ENCODE assay signal across 19 cellular contexts in genomic region chr5:178309271-178310008, GRCh38.
DNase-seq lines count a peak whose midpoint lies in the region; ATAC-seq, FAIRE-seq and TF ChIP-seq lines count a peak whose summit lies in the region.
"Had no signal": no experiment of that assay in that cellular context is flagged by ENCODE, and none has a peak within 500 bp of the region (broad histone marks: within the 10 kb centered on the region; RNA-seq: fewer than 3 reads in every experiment).

No MANE protein-coding gene starts in this region.

- H3K4me2 ChIP-seq in H1 (ENCODE audit: insufficient read depth in 1 of 2, low read depth in 2 of 2, low read length in 2 of 2): no peak overlapping the region

- H3K4me3 ChIP-seq in HEK293 (ENCODE audit: low read depth, low read length) (no peak overlapping the region), H1 (ENCODE audit: extremely low read depth in 1 of 4, insufficient read depth in 2 of 4, low read depth in 3 of 4, low read length in 4 of 4) (no peak overlapping the region), right lobe of liver (no peak overlapping the region), suprapubic skin (no peak overlapping the region)
- H3K4me3 ChIP-seq: uterus had no signal

- H3K23me2 ChIP-seq in H1 (ENCODE audit: low read depth, low read length): no peaks in the 10 kb centered on the region

- H3K27ac Mint-ChIP-seq in immature natural killer cell: no peak overlapping the region
- H3K27ac Mint-ChIP-seq: activated T-cell treated with anti-CD3 and anti-CD28 coated beads, Interleukin-2, amount 50 U/mL, for 24 hours; CD4-positive, alpha-beta T cell had no signal

- H3K23ac ChIP-seq in H1 (ENCODE audit: insufficient read length): no peak overlapping the region

- H3K4me3 Mint-ChIP-seq in immature natural killer cell: no peak overlapping the region
- H3K4me3 Mint-ChIP-seq: activated T-cell treated with anti-CD3 and anti-CD28 coated beads, Interleukin-2, amount 50 U/mL, for 24 hours; CD4-positive, alpha-beta T cell had no signal

- no peaks in the 10 kb centered on the region for H4K20me1 ChIP-seq in H1 (replicated peaks in 1 of 2; ENCODE audit: control insufficient read depth in 1 of 2, insufficient read depth in 2 of 2, low read length in 2 of 2)

- no peaks in the 10 kb centered on the region for H3K4me1 Mint-ChIP-seq in immature natural killer cell

- TF ChIP-seq CTCF in HEK293 (tag by site-specific recombination; IDR thresholded peaks at IDR 0.05) (no peak), H1 (IDR thresholded peaks at IDR 0.05; ENCODE audit: control extremely low read depth in 1 of 3, insufficient read depth in 1 of 3, low read depth in 1 of 3, low read length in 3 of 3) (no peak), right lobe of liver (IDR thresholded peaks at IDR 0.05) (peak in 1 of 4 donors; percentile 16), suprapubic skin (IDR thresholded peaks at IDR 0.05) (no peak)

- H3K14ac ChIP-seq in H1 (ENCODE audit: insufficient read length): no peak overlapping the region

- 0 out of 2 replicates have a peak overlapping the region, but pooled peaks have one; percentile 65 for H2AK5ac ChIP-seq in H1 (ENCODE audit: low read depth, low read length)

- H3K9me3 Mint-ChIP-seq in immature natural killer cell: no peaks in the 10 kb centered on the region
- H3K9me3 Mint-ChIP-seq: activated T-cell treated with anti-CD3 and anti-CD28 coated beads, Interleukin-2, amount 50 U/mL, for 24 hours; CD4-positive, alpha-beta T cell had no signal

- H3K36me3 ChIP-seq in HEK293 (ENCODE audit: control insufficient read depth in 2 of 2, insufficient read depth in 1 of 2, low read length in 2 of 2): no peaks in the 10 kb centered on the region
- H3K36me3 ChIP-seq in H1 (ENCODE audit: control insufficient read depth in 2 of 4, insufficient read depth in 4 of 4, low read length in 3 of 4): no peaks in the 10 kb centered on the region
- no peaks in the 10 kb centered on the region for H3K36me3 ChIP-seq in right lobe of liver
- H3K36me3 ChIP-seq in suprapubic skin: no peaks in the 10 kb centered on the region
- H3K36me3 ChIP-seq: uterus had no signal

- H3K79me1 ChIP-seq in H1 (ENCODE audit: low read depth, low read length): no peaks in the 10 kb centered on the region

- H3K9me3 ChIP-seq in HEK293 (ENCODE audit: control insufficient read depth, insufficient read depth, low read depth, low read length) (no peaks in the 10 kb centered on the region), H1 (ENCODE audit: insufficient read depth in 2 of 2, low read depth in 1 of 2, low read length in 1 of 2) (no peaks in the 10 kb centered on the region), right lobe of liver (no peaks in the 10 kb centered on the region), suprapubic skin (no peaks in the 10 kb centered on the region)
- H3K9me3 ChIP-seq: uterus had no signal

- H3K9ac ChIP-seq in H1 (replicated peaks in 1 of 4; ENCODE audit: extremely low read depth in 1 of 4, low read depth in 3 of 4, low read length in 3 of 4): no peak overlapping the region

- DNase-seq in H1 (ENCODE audit: low read depth in 1 of 2, low spot score in 2 of 2) (no peak), right lobe of liver (peak; percentile 1 to 53 (median 39)), suprapubic skin (ENCODE audit: low spot score in 2 of 2) (peak; percentile 53 to 72), DMS53 (lab: John Stamatoyannopoulos, UW) (no peak), immature natural killer cell (no peak)
- DNase-seq in activated CD4-positive, CD25-positive, alpha-beta regulatory T cell treated with anti-CD3 and anti-CD28 coated beads, Interleukin-2, amount 50 U/mL, for 72 hours: no peak
- DNase-seq: activated naive CD4-positive, alpha-beta T cell; activated T-cell treated with anti-CD3 and anti-CD28 coated beads, Interleukin-2, amount 50 U/mL, for 24 hours; amniotic stem cell; CD4-positive, alpha-beta T cell; dermis blood vessel endothelial cell; HCEC 1CT; Karpas-422; NCI-H187; SW 1271; uterus had no signal

- no peak overlapping the region for H3K18ac ChIP-seq in H1 (ENCODE audit: extremely low read depth, low read length)

- no peak for FAIRE-seq in H1 (lab: Jason Lieb, UNC)
- FAIRE-seq: G401.6, GM18507 had no signal

- TF ChIP-seq POLR2A in H1 (IDR thresholded peaks at IDR 0.05; ENCODE audit: control extremely low read depth in 1 of 2, low read depth in 2 of 2, low read length in 2 of 2) (no peak), right lobe of liver (IDR thresholded peaks at IDR 0.05) (no peak), suprapubic skin (IDR thresholded peaks at IDR 0.05) (no peak)

- H2BK20ac ChIP-seq in H1 (ENCODE audit: low read length): no peak overlapping the region

- POLR2A ChIA-PET in HEK293 (lab: Yijun Ruan, JAX) (no interaction called here), H1 (lab: Charles Lee; ENCODE audit: partially characterized antibody) (interaction anchor here (0.8 to 1.8 kb wide), 2 partner anchors 21 to 316 kb away, joined by 3 to 5 read pairs; no protein-coding TSS in a partner anchor)

- H4K8ac ChIP-seq in H1 (ENCODE audit: extremely low read depth, insufficient read depth, low read length): no peak overlapping the region; the same call in 1 of the 2 replicates

- H3K56ac ChIP-seq in H1 (replicated peaks; ENCODE audit: insufficient read length, low read depth, low read length): no peak overlapping the region

- no peak overlapping the region for H2BK120ac ChIP-seq in H1 (replicated peaks; ENCODE audit: low read depth, low read length)

- TF ChIP-seq RAD21 in H1 (IDR thresholded peaks at IDR 0.05 in 1 of 2, conservative IDR thresholded peaks at IDR 0.05 in 1 of 2; ENCODE audit: low read depth in 2 of 2, low read length in 2 of 2): 0 out of 4 replicates have a peak, but pooled peaks of 1 of the 2 experiments have one; percentile 10

- H2AFZ ChIP-seq in H1 (ENCODE audit: low read length): no peak overlapping the region

- ATAC-seq in right lobe of liver: peak; percentile 35 to 53 (median 41)

- H3K79me2 ChIP-seq in H1 (ENCODE audit: control insufficient read depth in 1 of 2, insufficient read depth in 2 of 2, low read length in 2 of 2): no peaks in the 10 kb centered on the region

- H3K4me1 ChIP-seq in HEK293 (ENCODE audit: control insufficient read depth, insufficient read depth, low read length) (no peaks in the 10 kb centered on the region), H1 (replicated peaks in 1 of 4; ENCODE audit: control insufficient read depth in 3 of 4, insufficient read depth in 4 of 4, low read length in 3 of 4) (peaks cover 0 to 15% (median 1%) of the 10 kb centered on the region in 4 experiments; a peak in 3 of 7 replicates), right lobe of liver (no peaks in the 10 kb centered on the region), suprapubic skin (peaks cover 8% of the 10 kb centered on the region)
- H3K4me1 ChIP-seq: uterus had no signal

- no peak for TF ChIP-seq EP300 in H1 (IDR thresholded peaks at IDR 0.05; ENCODE audit: borderline replicate concordance in 1 of 2, low read depth in 2 of 2, low read length in 2 of 2)
- no peak for TF ChIP-seq EP300 in suprapubic skin (IDR thresholded peaks at IDR 0.05)

- H3K27ac ChIP-seq in HEK293 (ENCODE audit: extremely low read depth, low read depth, low read length) (no peak overlapping the region), H1 (ENCODE audit: low read depth, low read length) (no peak overlapping the region), right lobe of liver (no peak overlapping the region), suprapubic skin (no peak overlapping the region)
- H3K27ac ChIP-seq: uterus had no signal

- H3K27me3 ChIP-seq in H1 (replicated peaks in 1 of 4; ENCODE audit: control insufficient read depth in 3 of 4, extremely low read depth in 1 of 4, insufficient read depth in 3 of 4, low read length in 3 of 4) (no peaks in the 10 kb centered on the region), right lobe of liver (no peaks in the 10 kb centered on the region), suprapubic skin (peaks cover 6% of the 10 kb centered on the region)
- H3K27me3 ChIP-seq: uterus had no signal

- H2BK5ac ChIP-seq in H1 (ENCODE audit: low read depth, low read length): no peak overlapping the region

- H3K36me3 Mint-ChIP-seq in immature natural killer cell: no peaks in the 10 kb centered on the region

- no peak overlapping the region for H4K91ac ChIP-seq in H1 (replicated peaks; ENCODE audit: insufficient read length, low read length)

- CTCF ChIA-PET in HEK293 (lab: Yijun Ruan, JAX) (interaction anchor here (1.1 kb wide), 1 partner anchor 189 kb away, joined by 3 read pairs; no protein-coding TSS in a partner anchor), H1 (lab: Charles Lee; ENCODE audit: partially characterized antibody) (interaction anchor here (0.5 to 3.4 kb wide), 13 partner anchors 10 to 283 kb away, joined by 3 to 17 read pairs (median 4); no protein-coding TSS in a partner anchor)

- peaks cover 3 to 6% (median 4%) of the 10 kb centered on the region in 3 donors for H3K27me3 Mint-ChIP-seq in immature natural killer cell (ENCODE audit: low read depth in 3 of 3)

- peak overlapping the region; percentile 17; the same call in 1 of the 2 replicates for H2BK12ac ChIP-seq in H1 (ENCODE audit: low read depth, low read length)

- intact Hi-C loops in right lobe of liver (cut with DNase I): no loop called here

- no peak overlapping the region for H2BK15ac ChIP-seq in H1 (ENCODE audit: low read length)

- no peak overlapping the region for H4K5ac ChIP-seq in H1 (ENCODE audit: insufficient read length, low read depth, low read length)

- no peak overlapping the region for H3K4ac ChIP-seq in H1 (replicated peaks; ENCODE audit: insufficient read length, low read depth, low read length)

- 75% methylated on average over 17 of the region's 18 CpGs; no CpG with 5 or more reads in 1 of the 2 experiments for WGBS in H1 (ENCODE audit: extremely low coverage in 1 of 2, insufficient coverage in 1 of 2, insufficient read length in 1 of 2, insufficient replicate concordance in 2 of 2, low coverage in 1 of 2, low lambda C conversion rate in 2 of 2, missing lambda C conversion rate in 1 of 2), 2 experiments
- 77% methylated on average over 5 of the region's 18 CpGs for WGBS in right lobe of liver (ENCODE audit: insufficient coverage, low coverage, low lambda C conversion rate, missing lambda C conversion rate)
- WGBS in suprapubic skin: 79% methylated on average over 18 of the region's 18 CpGs

TF ChIP-seq in HEK293, 187 proteins besides CTCF, POLR2A, EP300 and RAD21 (continues in another document):
- TF ChIP-seq ZNF610 (tag by site-specific recombination; IDR thresholded peaks at IDR 0.05; ENCODE audit: borderline replicate concordance): no peak
- TF ChIP-seq ZNF785 (tag by site-specific recombination; IDR thresholded peaks at IDR 0.05): no peak
- 0 out of 2 replicates have a peak, but pooled peaks have one; percentile 15 for TF ChIP-seq GLIS2 (tag by site-specific recombination; IDR thresholded peaks at IDR 0.05)
- no peak for TF ChIP-seq ZFP37 (tag by site-specific recombination; IDR thresholded peaks at IDR 0.05)

TF ChIP-seq in H1, 55 proteins besides CTCF, POLR2A, EP300 and RAD21 (continues in another document):
- TF ChIP-seq ZNF274 (IDR thresholded peaks at IDR 0.05; ENCODE audit: borderline replicate concordance, extremely low read depth, low read length) (no peak), SP2 (IDR thresholded peaks at IDR 0.05; ENCODE audit: low read length) (no peak)

Comparison
In these comparisons a context has a peak if more than half of its experiments do, and no peak if none do; other contexts are left out.
1. DNase-seq: peak in right lobe of liver (3 of 3) and suprapubic skin (2 of 2); none in H1 (0 of 2), activated CD4-positive, CD25-positive, alpha-beta regulatory T cell treated with anti-CD3 and anti-CD28 coated beads, Interleukin-2, amount 50 U/mL, for 72 hours (single experiment), DMS53 (single experiment) and immature natural killer cell (0 of 3).